9 cellular contexts compared by ENCODE assay signal in the genomic region with DNA sequence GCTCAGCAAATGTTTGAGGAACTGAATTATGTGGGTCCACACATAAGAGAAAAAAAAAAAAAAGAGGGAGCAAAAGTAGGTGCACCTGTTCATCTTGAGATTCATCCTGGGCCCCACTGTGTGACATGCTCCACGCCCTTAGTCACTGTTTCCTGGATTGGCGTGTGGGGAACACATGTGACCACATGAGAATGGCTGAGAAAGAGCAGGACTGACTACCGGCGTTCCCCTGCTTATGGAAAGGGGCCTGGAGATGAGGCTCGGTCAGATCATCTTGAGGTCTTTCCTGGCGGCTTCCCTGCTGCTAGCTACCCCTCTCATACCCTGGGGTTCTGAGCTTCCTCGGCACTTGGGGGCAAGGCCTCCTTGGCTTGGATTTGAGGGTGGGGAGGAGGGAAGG. TPM values are rescaled to one million over a fixed set of nuclear protein-coding genes. Genes with fewer than 3 reads are reported as not detected.
A peak's percentile ranks its signal among the peaks of the same experiment; 100 is the strongest.
DNase-seq lines count a peak whose midpoint lies in the region; ATAC-seq, FAIRE-seq and TF ChIP-seq lines count a peak whose summit lies in the region.
"Had no signal": no experiment of that assay in that cellular context is flagged by ENCODE, and none has a peak within 500 bp of the region (broad histone marks: within the 10 kb centered on the region; RNA-seq: fewer than 3 reads in every experiment).

No MANE protein-coding gene starts in this region.

- no peaks in the 10 kb centered on the region for H3K9me3 Mint-ChIP-seq in brain

- TF ChIP-seq CTCF in brain (conservative IDR thresholded peaks at IDR 0.05) (no peak), neural cell (IDR thresholded peaks at IDR 0.05; ENCODE audit: poor library complexity, severe bottlenecking) (no peak), D721Med (IDR thresholded peaks at IDR 0.05; ENCODE audit: insufficient read depth, missing control alignments) (no peak)

- WGBS in GM23248 (ENCODE audit: low coverage in 1 of 2, low lambda C conversion rate in 2 of 2, missing lambda C conversion rate in 2 of 2), 2 experiments: 40 to 41% methylated on average over 7 of the region's 7 CpGs

- in situ Hi-C loops in GM23248 (cut with MboI): no loop called here

- ATAC-seq in HG02798 (IDR thresholded peaks at IDR 0.05; ENCODE audit: poor library complexity, unreplicated experiment): no peak

- H4K20me1 ChIP-seq in BLaER1 (peaks cover 82% of the 10 kb centered on the region), GM23248 (ENCODE audit: insufficient read depth) (peaks cover 6% of the 10 kb centered on the region), neural cell (ENCODE audit: insufficient read depth) (no peaks in the 10 kb centered on the region)

- peaks cover 82% of the 10 kb centered on the region for H3K4me1 Mint-ChIP-seq in brain

- DNase-seq in GM23248: peak; percentile 57
- DNase-seq in SIG-M5 treated with dmso at 0.1 percent for 504 hours (lab: John Stamatoyannopoulos, UW; ENCODE audit: unreplicated experiment): no peak
- DNase-seq in NCI-H1105 treated with DMSO at 0.1 percent for 48 hours (lab: John Stamatoyannopoulos, UW): no peak
- no peak for DNase-seq in D721Med (ENCODE audit: insufficient read length, low spot score)
- DNase-seq: NCI-H82 had no signal

- H3K9me3 ChIP-seq in BLaER1 (no peaks in the 10 kb centered on the region), GM23248 (ENCODE audit: low read depth) (no peaks in the 10 kb centered on the region), neural cell (ENCODE audit: low read length) (no peaks in the 10 kb centered on the region)

- H3K9ac ChIP-seq in BLaER1 (peak overlapping the region; percentile 88), GM23248 (no peak overlapping the region), neural cell (ENCODE audit: low read length) (no peak overlapping the region)

- H3K9me2 ChIP-seq in GM23248 (ENCODE audit: insufficient read depth): no peaks in the 10 kb centered on the region
- no peaks in the 10 kb centered on the region for H3K9me2 ChIP-seq in neural cell (ENCODE audit: insufficient read depth, low read length)

- peaks cover 2% of the 10 kb centered on the region for H3K27me3 Mint-ChIP-seq in brain

- no peaks in the 10 kb centered on the region for H3F3A ChIP-seq in GM23248 (ENCODE audit: insufficient read depth)
- no peaks in the 10 kb centered on the region for H3F3A ChIP-seq in neural cell (ENCODE audit: insufficient read depth, low read length, poor library complexity, severe bottlenecking)

- H3K36me3 Mint-ChIP-seq in brain: peaks cover 27% of the 10 kb centered on the region

- FAIRE-seq in D721Med (lab: Jason Lieb, UNC): no peak

- peak overlapping the region; percentile 67 for H3K27ac ChIP-seq in BLaER1
- H3K27ac ChIP-seq in GM23248: no peak overlapping the region
- no peak overlapping the region for H3K27ac ChIP-seq in neural cell (ENCODE audit: low read length)

- no peaks in the 10 kb centered on the region for H3K27me3 ChIP-seq in BLaER1
- no peaks in the 10 kb centered on the region for H3K27me3 ChIP-seq in GM23248 (replicated peaks; ENCODE audit: insufficient read depth)
- H3K27me3 ChIP-seq in neural cell (ENCODE audit: insufficient read depth, low read depth, low read length): no peaks in the 10 kb centered on the region

- TF ChIP-seq RAD21 in neural cell (conservative IDR thresholded peaks at IDR 0.05): no peak

- H2AFZ ChIP-seq in GM23248: no peak overlapping the region
- no peak overlapping the region for H2AFZ ChIP-seq in neural cell (ENCODE audit: low read depth, low read length)

- H3K79me2 ChIP-seq in GM23248 (ENCODE audit: insufficient read depth) (peaks cover 89% of the 10 kb centered on the region), neural cell (replicated peaks; ENCODE audit: insufficient read depth, low read length) (peaks cover 9% of the 10 kb centered on the region)

- H3K4me2 ChIP-seq in BLaER1 (peak overlapping the region; percentile 99), GM23248 (ENCODE audit: unreplicated experiment) (peak overlapping the region; percentile 29), neural cell (ENCODE audit: low read length) (no peak overlapping the region)

- no peak for TF ChIP-seq EP300 in neural cell (conservative IDR thresholded peaks at IDR 0.05; ENCODE audit: poor library complexity, severe bottlenecking)

- H3K4me3 ChIP-seq in BLaER1 (peak overlapping the region; percentile 51; the same call in 1 of the 2 replicates), GM23248 (peak overlapping the region; percentile 92; the same call in 1 of the 2 replicates), neural cell (ENCODE audit: low read length) (peak overlapping the region; percentile 77)

- peak overlapping the region; percentile 35 to 98 (median 97) for H3K4me3 Mint-ChIP-seq in brain

- H3K4me1 ChIP-seq in BLaER1 (peaks cover 87% of the 10 kb centered on the region), GM23248 (ENCODE audit: insufficient read depth) (peaks cover 40% of the 10 kb centered on the region)

- H3K27ac Mint-ChIP-seq in brain: peak overlapping the region in 2 of 5 experiments; percentile 21 to 60

- peaks cover 32% of the 10 kb centered on the region for H3K36me3 ChIP-seq in BLaER1
- H3K36me3 ChIP-seq in GM23248 (ENCODE audit: low read depth): no peaks in the 10 kb centered on the region
- no peaks in the 10 kb centered on the region for H3K36me3 ChIP-seq in neural cell (ENCODE audit: insufficient read depth, low read length)

TF ChIP-seq in neural cell, 6 proteins besides CTCF, POLR2A, EP300 and RAD21:
- TF ChIP-seq, protein P1, sequence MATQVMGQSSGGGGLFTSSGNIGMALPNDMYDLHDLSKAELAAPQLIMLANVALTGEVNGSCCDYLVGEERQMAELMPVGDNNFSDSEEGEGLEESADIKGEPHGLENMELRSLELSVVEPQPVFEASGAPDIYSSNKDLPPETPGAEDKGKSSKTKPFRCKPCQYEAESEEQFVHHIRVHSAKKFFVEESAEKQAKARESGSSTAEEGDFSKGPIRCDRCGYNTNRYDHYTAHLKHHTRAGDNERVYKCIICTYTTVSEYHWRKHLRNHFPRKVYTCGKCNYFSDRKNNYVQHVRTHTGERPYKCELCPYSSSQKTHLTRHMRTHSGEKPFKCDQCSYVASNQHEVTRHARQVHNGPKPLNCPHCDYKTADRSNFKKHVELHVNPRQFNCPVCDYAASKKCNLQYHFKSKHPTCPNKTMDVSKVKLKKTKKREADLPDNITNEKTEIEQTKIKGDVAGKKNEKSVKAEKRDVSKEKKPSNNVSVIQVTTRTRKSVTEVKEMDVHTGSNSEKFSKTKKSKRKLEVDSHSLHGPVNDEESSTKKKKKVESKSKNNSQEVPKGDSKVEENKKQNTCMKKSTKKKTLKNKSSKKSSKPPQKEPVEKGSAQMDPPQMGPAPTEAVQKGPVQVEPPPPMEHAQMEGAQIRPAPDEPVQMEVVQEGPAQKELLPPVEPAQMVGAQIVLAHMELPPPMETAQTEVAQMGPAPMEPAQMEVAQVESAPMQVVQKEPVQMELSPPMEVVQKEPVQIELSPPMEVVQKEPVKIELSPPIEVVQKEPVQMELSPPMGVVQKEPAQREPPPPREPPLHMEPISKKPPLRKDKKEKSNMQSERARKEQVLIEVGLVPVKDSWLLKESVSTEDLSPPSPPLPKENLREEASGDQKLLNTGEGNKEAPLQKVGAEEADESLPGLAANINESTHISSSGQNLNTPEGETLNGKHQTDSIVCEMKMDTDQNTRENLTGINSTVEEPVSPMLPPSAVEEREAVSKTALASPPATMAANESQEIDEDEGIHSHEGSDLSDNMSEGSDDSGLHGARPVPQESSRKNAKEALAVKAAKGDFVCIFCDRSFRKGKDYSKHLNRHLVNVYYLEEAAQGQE (IDR thresholded peaks at IDR 0.05; ENCODE audit: borderline replicate concordance): no peak
- no peak for TF ChIP-seq EZH2 (IDR thresholded peaks at IDR 0.05; ENCODE audit: borderline replicate concordance, insufficient read depth, low read length, poor library complexity, severe bottlenecking)
- TF ChIP-seq TAF1 (IDR thresholded peaks at IDR 0.05; ENCODE audit: low read depth): no peak
- TF ChIP-seq POLR2AphosphoS5 (IDR thresholded peaks at IDR 0.05): no peak
- no peak for TF ChIP-seq SMC3 (conservative IDR thresholded peaks at IDR 0.05; ENCODE audit: poor library complexity)
- TF ChIP-seq MXI1 (conservative IDR thresholded peaks at IDR 0.05; ENCODE audit: poor library complexity, severe bottlenecking): no peak
TF ChIP-seq in neural cell: peak in this region for 0.

RNA-seq across cellular contexts. Expression of a gene that starts 3.9 kb away (rescaled TPM):
- 101 and 105 TPM in 2 replicates for total RNA-seq in GM23248 (2014; rRNA removed; shearing (Covaris generic))
- polyA plus RNA-seq in GM23248 (2016; fragmentation: Nextera tagmentation; extraction: Ambion mirVana) (41.8 and 42.1 TPM in 2 replicates), brain (ENCODE audit: insufficient read depth, low read depth, low replicate concordance) (71.5 TPM), neural cell (52.0 and 62.0 TPM in 2 replicates)
- 30.4 and 35.8 TPM in 2 replicates for polyA minus RNA-seq in neural cell

RNA-seq across cellular contexts. Expression of a gene that starts 6.0 kb away (rescaled TPM):
- total RNA-seq in GM23248 (2014; rRNA removed; shearing (Covaris generic)): 12.9 and 21.4 TPM in 2 replicates
- 12.7 and 13.2 TPM in 2 replicates for polyA plus RNA-seq in GM23248 (2016; fragmentation: Nextera tagmentation; extraction: Ambion mirVana)
- polyA plus RNA-seq in brain (ENCODE audit: insufficient read depth, low read depth, low replicate concordance): 22.2 TPM
- 11.1 and 17.8 TPM in 2 replicates for polyA plus RNA-seq in neural cell
- polyA minus RNA-seq in neural cell: 39.7 and 47.7 TPM in 2 replicates
